Comparison of ENCODE assay signal across 17 cellular contexts in genomic region chr1:235027076-235027861, GRCh38.
DNase-seq lines count a peak whose midpoint lies in the region; ATAC-seq and TF ChIP-seq lines count a peak whose summit lies in the region.
"Had no signal": no experiment of that assay in that cellular context is flagged by ENCODE, and none has a peak within 500 bp of the region (broad histone marks: within the 10 kb centered on the region; RNA-seq: fewer than 3 reads in every experiment).

No MANE protein-coding gene starts in this region.

- no peak overlapping the region for H2AK5ac ChIP-seq in mesendoderm (ENCODE audit: low read length)

- no peak for TF ChIP-seq CTCF in activated CD8-positive, alpha-beta T cell treated with anti-CD3 and anti-CD28 coated beads for 36 hours (IDR thresholded peaks at IDR 0.05)
- TF ChIP-seq CTCF in PC-9 (conservative IDR thresholded peaks at IDR 0.05) (no peak), ovary (IDR thresholded peaks at IDR 0.05) (no peak)

- POLR2A ChIA-PET in activated CD8-positive, alpha-beta T cell treated with anti-CD3 and anti-CD28 coated beads, Interleukin-2, amount 10 ng/mL, durations not matched to agents 7 days and 5 days (lab: Charles Lee): no interaction called here
- POLR2A ChIA-PET in activated CD8-positive, alpha-beta T cell treated with anti-CD3 and anti-CD28 coated beads for 36 hours (lab: Charles Lee): no interaction called here
- POLR2A ChIA-PET in PC-9 (lab: Charles Lee; ENCODE audit: unreplicated experiment): no interaction called here

- H3K27ac ChIP-seq in ACC112 (ENCODE audit: low read depth, low read length): no peak overlapping the region
- peak overlapping the region; percentile 64; the same call in 1 of the 2 replicates for H3K27ac ChIP-seq in PC-9
- no peak overlapping the region for H3K27ac ChIP-seq in ovary
- H3K27ac ChIP-seq in mesendoderm (ENCODE audit: low read depth, low read length): no peak overlapping the region
- H3K27ac ChIP-seq: BLaER1 treated with 17β-estradiol and CSF1 and Interleukin-3, amounts not matched to agents 10 nM and 100 nM had no signal

- no peaks in the 10 kb centered on the region for H3K79me1 ChIP-seq in mesendoderm (ENCODE audit: low read length)

- no peak for ATAC-seq in activated CD8-positive, alpha-beta T cell treated with anti-CD3 and anti-CD28 coated beads, Interleukin-2, amount 10 ng/mL, durations not matched to agents 7 days and 5 days
- ATAC-seq in activated CD8-positive, alpha-beta T cell treated with anti-CD3 and anti-CD28 coated beads for 36 hours: no peak

- H4K8ac ChIP-seq in mesendoderm (ENCODE audit: low read depth, low read length): no peak overlapping the region

- H3K9me3 Mint-ChIP-seq in activated CD8-positive, alpha-beta T cell treated with anti-CD3 and anti-CD28 coated beads, Interleukin-2, amount 10 ng/mL, durations not matched to agents 7 days and 5 days (ENCODE audit: insufficient read depth): peaks cover 10% of the 10 kb centered on the region
- peaks cover 7% of the 10 kb centered on the region for H3K9me3 Mint-ChIP-seq in activated CD8-positive, alpha-beta T cell treated with anti-CD3 and anti-CD28 coated beads for 36 hours

- intact Hi-C loops in activated CD8-positive, alpha-beta T cell treated with anti-CD3 and anti-CD28 coated beads for 36 hours (cut with micrococcal nuclease): no loop called here
- intact Hi-C loops in PC-9 (cut with micrococcal nuclease; ENCODE audit: unreplicated experiment) (no loop called here), posterior vena cava (cut with DNase I) (no loop called here), ovary (cut with DNase I) (no loop called here)

- no peak overlapping the region for H3K23ac ChIP-seq in mesendoderm (ENCODE audit: low read length)

- H3K79me2 ChIP-seq in ACC112 (ENCODE audit: control insufficient read depth, insufficient read depth, low read length, unreplicated experiment): no peaks in the 10 kb centered on the region
- H3K79me2 ChIP-seq in PC-9 (ENCODE audit: low read depth): no peaks in the 10 kb centered on the region
- H3K79me2 ChIP-seq in mesendoderm (ENCODE audit: control insufficient read depth, insufficient read depth, low read length): no peaks in the 10 kb centered on the region

- H3K27me3 Mint-ChIP-seq in activated CD8-positive, alpha-beta T cell treated with anti-CD3 and anti-CD28 coated beads, Interleukin-2, amount 10 ng/mL, durations not matched to agents 7 days and 5 days (ENCODE audit: low read depth): no peaks in the 10 kb centered on the region
- no peaks in the 10 kb centered on the region for H3K27me3 Mint-ChIP-seq in activated CD8-positive, alpha-beta T cell treated with anti-CD3 and anti-CD28 coated beads for 36 hours

- peak overlapping the region; percentile 27 for H3K27ac Mint-ChIP-seq in activated CD8-positive, alpha-beta T cell treated with anti-CD3 and anti-CD28 coated beads, Interleukin-2, amount 10 ng/mL, durations not matched to agents 7 days and 5 days
- H3K27ac Mint-ChIP-seq in activated CD8-positive, alpha-beta T cell treated with anti-CD3 and anti-CD28 coated beads for 36 hours: no peak overlapping the region

- no peak overlapping the region for H4K5ac ChIP-seq in mesendoderm (ENCODE audit: low read length)

- BruUV-seq in PC-9 (replicated peaks; lab: Mats Ljungman, UMichigan): no TSS peak

- H2BK120ac ChIP-seq in mesendoderm (ENCODE audit: low read depth, low read length): no peak overlapping the region

- H2BK5ac ChIP-seq in mesendoderm (ENCODE audit: low read length): no peak overlapping the region

- no peak overlapping the region for H3K4me3 Mint-ChIP-seq in activated CD8-positive, alpha-beta T cell treated with anti-CD3 and anti-CD28 coated beads, Interleukin-2, amount 10 ng/mL, durations not matched to agents 7 days and 5 days
- no peak overlapping the region for H3K4me3 Mint-ChIP-seq in activated CD8-positive, alpha-beta T cell treated with anti-CD3 and anti-CD28 coated beads for 36 hours

- H3K9ac ChIP-seq in mesendoderm (ENCODE audit: low read length): no peak overlapping the region
- H3K9ac ChIP-seq: BLaER1 treated with 17β-estradiol and CSF1 and Interleukin-3, amounts not matched to agents 10 nM and 100 nM had no signal

- H3K4me1 ChIP-seq in ACC112 (ENCODE audit: control insufficient read depth, insufficient read depth, low read length, unreplicated experiment): peaks cover 3% of the 10 kb centered on the region
- peaks cover 14% of the 10 kb centered on the region for H3K4me1 ChIP-seq in PC-9 (replicated peaks; ENCODE audit: insufficient read depth)
- peaks cover 2% of the 10 kb centered on the region for H3K4me1 ChIP-seq in ovary (ENCODE audit: insufficient read depth)
- no peaks in the 10 kb centered on the region for H3K4me1 ChIP-seq in mesendoderm (ENCODE audit: control insufficient read depth, low read depth, low read length)

- H3K4me2 ChIP-seq in PC-9 (no peak overlapping the region), mesendoderm (ENCODE audit: low read length) (no peak overlapping the region)
- H3K4me2 ChIP-seq: BLaER1 treated with 17β-estradiol and CSF1 and Interleukin-3, amounts not matched to agents 10 nM and 100 nM had no signal

- peaks cover 16% of the 10 kb centered on the region for H3F3A ChIP-seq in PC-9 (ENCODE audit: insufficient read depth, low read depth)

- H2AFZ ChIP-seq in ACC112 (ENCODE audit: low read length, unreplicated experiment) (peak overlapping the region; percentile 33), PC-9 (no peak overlapping the region)

- WGBS in ovary, 3 donors: 95 to 99% (median 96%) methylated on average over 13 of the region's 13 CpGs
- no CpG with 5 or more reads among the region's 13 CpGs for WGBS in mesendoderm (ENCODE audit: extremely low coverage, insufficient coverage, low lambda C conversion rate)

- peaks cover 41% of the 10 kb centered on the region for H3K4me1 Mint-ChIP-seq in activated CD8-positive, alpha-beta T cell treated with anti-CD3 and anti-CD28 coated beads, Interleukin-2, amount 10 ng/mL, durations not matched to agents 7 days and 5 days (ENCODE audit: low read depth)
- peaks cover 24% of the 10 kb centered on the region for H3K4me1 Mint-ChIP-seq in activated CD8-positive, alpha-beta T cell treated with anti-CD3 and anti-CD28 coated beads for 36 hours (ENCODE audit: low read depth)

- peaks cover 6% of the 10 kb centered on the region for H3K36me3 Mint-ChIP-seq in activated CD8-positive, alpha-beta T cell treated with anti-CD3 and anti-CD28 coated beads, Interleukin-2, amount 10 ng/mL, durations not matched to agents 7 days and 5 days (ENCODE audit: low read depth)
- peaks cover 2% of the 10 kb centered on the region for H3K36me3 Mint-ChIP-seq in activated CD8-positive, alpha-beta T cell treated with anti-CD3 and anti-CD28 coated beads for 36 hours (ENCODE audit: low read depth)

- H3K56ac ChIP-seq in mesendoderm (ENCODE audit: low read length): no peak overlapping the region

- H2BK15ac ChIP-seq in mesendoderm (replicated peaks; ENCODE audit: low read depth): no peak overlapping the region

- DNase-seq in activated CD8-positive, alpha-beta T cell treated with anti-CD3 and anti-CD28 coated beads, Interleukin-2, amount 10 ng/mL, durations not matched to agents 7 days and 5 days: no peak
- DNase-seq in activated CD8-positive, alpha-beta T cell treated with anti-CD3 and anti-CD28 coated beads for 36 hours: no peak
- DNase-seq in PC-9 (no peak), posterior vena cava (ENCODE audit: low spot score) (peak; percentile 22), ovary (no peak), NCI-H2227 (lab: John Stamatoyannopoulos, UW; ENCODE audit: unreplicated experiment) (no peak), mesendoderm (no peak)
- DNase-seq: 8988T; DMS153; EL; IMR-90; NCI-H1417 treated with DMSO at 0.1 percent for 48 hours; NCI-H2029; NCI-H526 treated with DMSO at 0.1 percent for 48 hours; NK-92 treated with Interleukin-12 subunit alpha and Interleukin-12 subunit beta, amount 100 ng/mL, for 24 hours had no signal

- H3K36me3 ChIP-seq in ACC112 (ENCODE audit: insufficient read depth, low read length) (no peaks in the 10 kb centered on the region), PC-9 (ENCODE audit: low read depth) (no peaks in the 10 kb centered on the region), ovary (no peaks in the 10 kb centered on the region), mesendoderm (ENCODE audit: control insufficient read depth, insufficient read depth, low read length) (no peaks in the 10 kb centered on the region)
- H3K36me3 ChIP-seq: BLaER1 treated with 17β-estradiol and CSF1 and Interleukin-3, amounts not matched to agents 10 nM and 100 nM had no signal

- no peak for TF ChIP-seq POLR2A in ovary (IDR thresholded peaks at IDR 0.05)

- H3K4ac ChIP-seq in mesendoderm (ENCODE audit: low read depth, low read length): no peak overlapping the region

- CTCF ChIA-PET in activated CD8-positive, alpha-beta T cell treated with anti-CD3 and anti-CD28 coated beads, Interleukin-2, amount 10 ng/mL, durations not matched to agents 7 days and 5 days (lab: Charles Lee): interaction anchor here (1.3 kb wide), 1 partner anchor 9 kb away, joined by 3 read pairs; no protein-coding TSS in a partner anchor
- CTCF ChIA-PET in activated CD8-positive, alpha-beta T cell treated with anti-CD3 and anti-CD28 coated beads for 36 hours (lab: Charles Lee): interaction anchor here (1.1 kb wide), 1 partner anchor 9 kb away, joined by 3 read pairs; no protein-coding TSS in a partner anchor
- CTCF ChIA-PET in PC-9 (lab: Charles Lee): no interaction called here

- H3K18ac ChIP-seq in mesendoderm (ENCODE audit: low read length): no peak overlapping the region

- H4K20me1 ChIP-seq in PC-9 (ENCODE audit: insufficient read depth): no peaks in the 10 kb centered on the region
- H4K20me1 ChIP-seq: BLaER1 treated with 17β-estradiol and CSF1 and Interleukin-3, amounts not matched to agents 10 nM and 100 nM had no signal

- no peak for TF ChIP-seq EP300 in ovary (IDR thresholded peaks at IDR 0.05)

- H3K9me3 ChIP-seq in PC-9 (ENCODE audit: insufficient read depth, low read depth) (peaks cover 7% of the 10 kb centered on the region), ovary (no peaks in the 10 kb centered on the region)

- H3K9me2 ChIP-seq in PC-9 (ENCODE audit: insufficient read depth): no peaks in the 10 kb centered on the region

- H3K4me3 ChIP-seq in ACC112 (ENCODE audit: low read depth, low read length) (no peak overlapping the region), PC-9 (no peak overlapping the region), ovary (no peak overlapping the region), mesendoderm (ENCODE audit: low read length) (no peak overlapping the region)
- H3K4me3 ChIP-seq: BLaER1 treated with 17β-estradiol and CSF1 and Interleukin-3, amounts not matched to agents 10 nM and 100 nM had no signal

- H3K27me3 ChIP-seq in ACC112 (ENCODE audit: insufficient read depth, low read length): no peaks in the 10 kb centered on the region
- no peaks in the 10 kb centered on the region for H3K27me3 ChIP-seq in PC-9 (ENCODE audit: insufficient read depth, low read depth)
- no peaks in the 10 kb centered on the region for H3K27me3 ChIP-seq in ovary
- H3K27me3 ChIP-seq in mesendoderm (ENCODE audit: insufficient read depth, low read length, poor library complexity): no peaks in the 10 kb centered on the region
- H3K27me3 ChIP-seq: BLaER1 treated with 17β-estradiol and CSF1 and Interleukin-3, amounts not matched to agents 10 nM and 100 nM had no signal
